In genomic region chr19:2866495-2867024, GRCh38 we compare ENCODE assay signal across 18 cellular contexts. TPM values are rescaled to one million over a fixed set of nuclear protein-coding genes. Genes with fewer than 3 reads are reported as not detected.
A peak's percentile ranks its signal among the peaks of the same experiment; 100 is the strongest.
DNase-seq lines count a peak whose midpoint lies in the region; ATAC-seq and TF ChIP-seq lines count a peak whose summit lies in the region.
"Had no signal": no experiment of that assay in that cellular context is flagged by ENCODE, and none has a peak within 500 bp of the region (broad histone marks: within the 10 kb centered on the region; RNA-seq: fewer than 3 reads in every experiment).

No MANE protein-coding gene starts in this region.

- no peak overlapping the region for H3K18ac ChIP-seq in neuronal stem cell (ENCODE audit: low read length)

- peak overlapping the region; percentile 82 for H3K27ac Mint-ChIP-seq in Caco-2 (ENCODE audit: unreplicated experiment)
- H3K27ac Mint-ChIP-seq: IgD-negative memory B cell had no signal

- no peaks in the 10 kb centered on the region for H3K27me3 Mint-ChIP-seq in Caco-2 (ENCODE audit: insufficient read depth, unreplicated experiment)

- no peak overlapping the region for H4K91ac ChIP-seq in neuronal stem cell (ENCODE audit: low read depth, low read length, poor library complexity)

- H2BK120ac ChIP-seq in neuronal stem cell (ENCODE audit: low read depth, low read length) = no peak overlapping the region

- no TSS peak for BruUV-seq in Caco-2 (replicated peaks; lab: Mats Ljungman, UMichigan)

- H4K8ac ChIP-seq in neuronal stem cell (ENCODE audit: low read depth, low read length) = no peak overlapping the region

- POLR2A ChIA-PET in Caco-2 (lab: Charles Lee) = interaction anchor here (1.0 to 1.2 kb wide), 2 partner anchors 25 to 34 kb away, joined by 5 to 7 read pairs; partner anchors contain the start of genes ZNF555 and ZNF57

- no peaks in the 10 kb centered on the region for H3K79me1 ChIP-seq in neuronal stem cell (ENCODE audit: low read depth, low read length)

- TF ChIP-seq CTCF in Caco-2 (IDR thresholded peaks at IDR 0.05; ENCODE audit: insufficient read depth in 1 of 2, low read depth in 1 of 2, low read length in 1 of 2, severe bottlenecking in 1 of 2, unreplicated experiment in 1 of 2) (no peak), fibroblast of villous mesenchyme (IDR thresholded peaks at IDR 0.05; ENCODE audit: insufficient read depth, low read depth, low read length) (no peak)

- H2BK5ac ChIP-seq in neuronal stem cell (ENCODE audit: low read length) = no peak overlapping the region

- no peak overlapping the region for H2AK5ac ChIP-seq in neuronal stem cell (ENCODE audit: low read depth, low read length)

- no peak overlapping the region for H2AFZ ChIP-seq in neuronal stem cell (ENCODE audit: low read length)
- H2AFZ ChIP-seq: PC-9 had no signal

- H3K27ac ChIP-seq in SJCRH30 (no peak overlapping the region), skeletal muscle tissue (ENCODE audit: low read depth, low read length) (peak overlapping the region; percentile 40), neuronal stem cell (replicated peaks; ENCODE audit: low read length) (no peak overlapping the region)
- H3K27ac ChIP-seq: C4-2B, PC-9, RWPE1 had no signal

- H3K4me1 Mint-ChIP-seq in Caco-2 (ENCODE audit: low read depth, unreplicated experiment) = peaks cover 6% of the 10 kb centered on the region
- H3K4me1 Mint-ChIP-seq: IgD-negative memory B cell had no signal

- ATAC-seq in GM21737 (IDR thresholded peaks at IDR 0.05; ENCODE audit: unreplicated experiment) = no peak

- H3K36me3 ChIP-seq in Caco-2 (ENCODE audit: control insufficient read depth, insufficient read depth, low read length) (no peaks in the 10 kb centered on the region), SJCRH30 (peaks cover 25% of the 10 kb centered on the region), skeletal muscle tissue (ENCODE audit: control insufficient read depth in 3 of 3, insufficient read depth in 3 of 3, low read length in 3 of 3) (no peaks in the 10 kb centered on the region), neuronal stem cell (replicated peaks in 1 of 2; ENCODE audit: control insufficient read depth in 2 of 2, insufficient read depth in 2 of 2, low read length in 2 of 2) (no peaks in the 10 kb centered on the region)
- H3K36me3 ChIP-seq: MG63 had no signal

- DNase-seq in Caco-2 (no peak), SJCRH30 (no peak), fibroblast of villous mesenchyme (ENCODE audit: low read depth) (no peak), NCI-H1436 (lab: John Stamatoyannopoulos, UW) (no peak), neuronal stem cell (ENCODE audit: low spot score) (no peak)
- DNase-seq: DMS79, Kasumi-1, NCI-H2081 treated with DMSO at 0.1 percent for 48 hours, NCI-H510A, SIG-M5 had no signal

- H2BK15ac ChIP-seq in neuronal stem cell (ENCODE audit: low read length) = no peak overlapping the region

- intact Hi-C loops in Caco-2 (cut with micrococcal nuclease; ENCODE audit: unreplicated experiment) = no loop called here

- no peak overlapping the region for H3K4ac ChIP-seq in neuronal stem cell (ENCODE audit: low read length)

- no peak overlapping the region for H3K23ac ChIP-seq in neuronal stem cell (ENCODE audit: low read depth, low read length, poor library complexity)

- peaks cover 10% of the 10 kb centered on the region for H3K36me3 Mint-ChIP-seq in Caco-2 (ENCODE audit: insufficient read depth, unreplicated experiment)
- H3K36me3 Mint-ChIP-seq: IgD-negative memory B cell had no signal

- H3K4me2 ChIP-seq in neuronal stem cell (ENCODE audit: insufficient read depth, low read length, poor library complexity, severe bottlenecking) = no peak overlapping the region
- H3K4me2 ChIP-seq: PC-9 had no signal

- no peaks in the 10 kb centered on the region for H3K4me1 ChIP-seq in Caco-2
- peaks cover 4% of the 10 kb centered on the region; the same call in 1 of the 2 replicates for H3K4me1 ChIP-seq in SJCRH30
- H3K4me1 ChIP-seq in skeletal muscle tissue (ENCODE audit: control insufficient read depth in 3 of 3, insufficient read depth in 3 of 3, low read length in 3 of 3) = peaks cover 5 to 17% (median 16%) of the 10 kb centered on the region in 3 donors
- H3K4me1 ChIP-seq in neuronal stem cell (ENCODE audit: control insufficient read depth in 2 of 2, insufficient read depth in 1 of 2, low read depth in 1 of 2, low read length in 2 of 2) = no peaks in the 10 kb centered on the region

- no peak overlapping the region for H3K4me3 ChIP-seq in Caco-2 (ENCODE audit: low read depth, low read length)
- H3K4me3 ChIP-seq in SJCRH30 = peak overlapping the region; percentile 88
- H3K4me3 ChIP-seq in fibroblast of villous mesenchyme (ENCODE audit: low read depth, low read length) = peak overlapping the region; percentile 53
- H3K4me3 ChIP-seq in skeletal muscle tissue (ENCODE audit: low read length in 3 of 3) = peak overlapping the region; percentile 73 to 85 (median 74)
- H3K4me3 ChIP-seq in neuronal stem cell (ENCODE audit: low read length in 2 of 2) = no peak overlapping the region
- H3K4me3 ChIP-seq: PC-9 had no signal

- CTCF ChIA-PET in Caco-2 (lab: Charles Lee) = interaction anchor here (0.7 to 1.2 kb wide), 2 partner anchors 21 to 76 kb away, joined by 3 to 4 read pairs; no protein-coding TSS in a partner anchor

- H3K9ac ChIP-seq in skeletal muscle tissue (ENCODE audit: low read depth in 1 of 3, low read length in 3 of 3) (no peak overlapping the region), neuronal stem cell (ENCODE audit: low read depth, low read length, poor library complexity) (no peak overlapping the region)

- no CpG with 5 or more reads among the region's 8 CpGs for WGBS in neuronal stem cell (ENCODE audit: extremely low coverage in 2 of 2, insufficient read length in 2 of 2, insufficient replicate concordance in 1 of 2), 2 donors

- peak overlapping the region; percentile 77 for H3K4me3 Mint-ChIP-seq in Caco-2 (ENCODE audit: unreplicated experiment)
- H3K4me3 Mint-ChIP-seq: IgD-negative memory B cell had no signal

- H3K14ac ChIP-seq in neuronal stem cell (ENCODE audit: low read length) = no peak overlapping the region

- no peaks in the 10 kb centered on the region for H3K9me3 ChIP-seq in Caco-2
- peaks cover 3% of the 10 kb centered on the region; the same call in 1 of the 2 replicates for H3K9me3 ChIP-seq in SJCRH30 (replicated peaks)
- peaks cover 0 to 3% (median 0%) of the 10 kb centered on the region in 3 donors for H3K9me3 ChIP-seq in skeletal muscle tissue (ENCODE audit: control insufficient read depth in 3 of 3, low read length in 3 of 3)
- peaks cover under 1 to 14% of the 10 kb centered on the region in 2 donors for H3K9me3 ChIP-seq in neuronal stem cell (replicated peaks in 1 of 2; ENCODE audit: control insufficient read depth in 2 of 2, insufficient read depth in 1 of 2, low read depth in 1 of 2, low read length in 2 of 2)
- H3K9me3 ChIP-seq: MG63 had no signal

- no peak overlapping the region for H2BK12ac ChIP-seq in neuronal stem cell (ENCODE audit: low read length)

- peaks cover 30% of the 10 kb centered on the region for H3K9me3 Mint-ChIP-seq in Caco-2 (ENCODE audit: unreplicated experiment)
- H3K9me3 Mint-ChIP-seq: IgD-negative memory B cell had no signal

- H3K27me3 ChIP-seq in Caco-2 (replicated peaks; ENCODE audit: control insufficient read depth, insufficient read depth, low read length) (no peaks in the 10 kb centered on the region), SJCRH30 (no peaks in the 10 kb centered on the region), skeletal muscle tissue (ENCODE audit: control insufficient read depth in 3 of 3, insufficient read depth in 3 of 3, low read length in 3 of 3) (no peaks in the 10 kb centered on the region), neuronal stem cell (ENCODE audit: control insufficient read depth in 3 of 3, insufficient read depth in 3 of 3, low read depth in 1 of 3, low read length in 3 of 3) (no peaks in the 10 kb centered on the region)
- H3K27me3 ChIP-seq: MG63 had no signal

RNA-seq across cellular contexts. Expression of gene ZNF556, which starts 0.6 kb away (rescaled TPM):
- total RNA-seq in Caco-2 (2022) (0.57 and 0.93 TPM in 2 replicates), fibroblast of villous mesenchyme (0.32 and 0.86 TPM in 2 replicates), skeletal muscle tissue (19.3 TPM)
- 18.4 and 21.3 TPM in 2 replicates for total RNA-seq in SJCRH30 (2014; rRNA removed; shearing (Covaris generic))
- polyA plus RNA-seq in neuronal stem cell (2013, experiment 1 of 2) = 0.07 TPM
- 0.07 TPM for polyA plus RNA-seq in neuronal stem cell (2013, experiment 2 of 2)
- total RNA-seq: A673, PC-9 had no signal
- polyA plus RNA-seq: IgD-negative memory B cell had no signal

RNA-seq across cellular contexts. Expression of gene ZNF555, which starts 25.3 kb away (rescaled TPM):
- total RNA-seq in Caco-2 (2022) = 4.7 and 6.2 TPM in 2 replicates
- total RNA-seq in SJCRH30 (2014; rRNA removed; shearing (Covaris generic)) = 10.7 and 11.8 TPM in 2 replicates
- 4.8 and 6.0 TPM in 2 replicates for total RNA-seq in fibroblast of villous mesenchyme
- total RNA-seq in skeletal muscle tissue = 15.7 TPM
- 4.9 TPM for polyA plus RNA-seq in neuronal stem cell (2013, experiment 1 of 2)
- 4.8 TPM for polyA plus RNA-seq in neuronal stem cell (2013, experiment 2 of 2)

RNA-seq across cellular contexts. Expression of gene ZNF57, which starts 34.2 kb away (rescaled TPM):
- total RNA-seq in Caco-2 (2022) (5.8 and 7.6 TPM in 2 replicates), fibroblast of villous mesenchyme (3.9 and 6.0 TPM in 2 replicates), skeletal muscle tissue (4.2 TPM)
- total RNA-seq in SJCRH30 (2014; rRNA removed; shearing (Covaris generic)) = 16.7 and 18.9 TPM in 2 replicates
- polyA plus RNA-seq in neuronal stem cell (2013, experiment 1 of 2) = 2.5 TPM
- 2.5 TPM for polyA plus RNA-seq in neuronal stem cell (2013, experiment 2 of 2)

RNA-seq across cellular contexts. Expression of gene ZNF554, which starts 46.9 kb away (rescaled TPM):
- total RNA-seq in Caco-2 (2022) (3.6 and 3.7 TPM in 2 replicates), fibroblast of villous mesenchyme (3.2 and 3.5 TPM in 2 replicates), skeletal muscle tissue (8.4 TPM)
- 1.3 and 1.6 TPM in 2 replicates for total RNA-seq in SJCRH30 (2014; rRNA removed; shearing (Covaris generic))
- polyA plus RNA-seq in neuronal stem cell (2013, experiment 1 of 2) = 4.6 TPM
- polyA plus RNA-seq in neuronal stem cell (2013, experiment 2 of 2) = 4.5 TPM

Comparison
In these comparisons a context has a peak if more than half of its experiments do, and no peak if none do; other contexts are left out.
1. H3K4me3 ChIP-seq: peak in SJCRH30 (single experiment), fibroblast of villous mesenchyme (single experiment) and skeletal muscle tissue (3 of 3); none in Caco-2 (single experiment) and neuronal stem cell (0 of 2).
2. RNA of gene ZNF556, which starts 0.6 kb away (total RNA-seq): 18.4 to 21.3 TPM in SJCRH30 and 19.3 TPM in skeletal muscle tissue (single experiment); 0.32 to 0.86 TPM in fibroblast of villous mesenchyme and 0.57 to 0.93 TPM in Caco-2; every median in the first group is over 10 times any median in the second.